In the genomic region with DNA sequence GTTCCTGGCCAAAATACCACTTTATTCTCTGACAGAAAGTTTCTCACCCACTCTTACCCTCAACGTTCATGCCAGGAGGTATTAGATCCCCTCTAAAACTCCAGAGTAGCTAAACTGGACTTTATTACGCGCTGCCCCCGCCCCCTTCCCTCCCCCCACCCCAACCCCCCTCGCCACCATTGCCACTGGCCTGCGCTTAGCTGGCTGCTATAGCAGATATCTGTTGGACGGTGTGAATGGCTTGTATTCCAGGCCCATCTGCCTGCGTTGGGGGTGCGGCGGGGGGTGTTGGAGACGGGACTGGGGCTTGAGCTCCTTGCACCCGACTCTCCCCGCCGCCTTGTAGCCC, we compare ENCODE assay signal across 8 cellular contexts. TPM values are rescaled to one million over a fixed set of nuclear protein-coding genes. Genes with fewer than 3 reads are reported as not detected.
DNase-seq lines count a peak whose midpoint lies in the region; ATAC-seq, FAIRE-seq and TF ChIP-seq lines count a peak whose summit lies in the region.

No MANE protein-coding gene starts in this region.

- peaks cover 66% of the 10 kb centered on the region for H3K4me1 ChIP-seq in HepG2 (ENCODE audit: insufficient read depth, low read length)
- peaks cover 20 to 24% of the 10 kb centered on the region in 2 donors for H3K4me1 ChIP-seq in thyroid gland

- POLR2A ChIA-PET in activated CD4-positive, alpha-beta T cell treated with anti-CD3 and anti-CD28 coated beads, Interleukin-2, amount 10 ng/mL, durations not matched to agents 7 days and 5 days (lab: Charles Lee), result interaction anchor here (0.6 kb wide), 3 partner anchors 210 to 789 kb away, joined by 3 to 8 read pairs (median 3); no protein-coding TSS in a partner anchor
- POLR2A ChIA-PET in activated naive CD8-positive, alpha-beta T cell treated with anti-CD3 and anti-CD28 coated beads, Interleukin-2, amount 10 ng/mL, durations not matched to agents 7 days and 5 days (lab: Charles Lee), result interaction anchor here (0.6 to 1.2 kb wide), 4 partner anchors 12 to 479 kb away, joined by 4 to 10 read pairs (median 6); a partner anchor contains a TSS
- POLR2A ChIA-PET in HepG2 (lab: Yijun Ruan, JAX), result interaction anchor here (0.6 to 7.6 kb wide), 40 partner anchors 9 to 640 kb away, joined by 3 to 113 read pairs (median 5); a partner anchor contains a TSS

- peak overlapping the region; percentile 20 for H2AFZ ChIP-seq in HepG2 (ENCODE audit: low read length)

- TF ChIP-seq POLR2A in HepG2 (IDR thresholded peaks at IDR 0.05; ENCODE audit: insufficient read depth in 1 of 2, low read depth in 2 of 2, low read length in 2 of 2) (no peak), thyroid gland (IDR thresholded peaks at IDR 0.05) (no peak)

- H3K4me3 Mint-ChIP-seq in activated CD4-positive, alpha-beta T cell treated with anti-CD3 and anti-CD28 coated beads, Interleukin-2, amount 10 ng/mL, durations not matched to agents 7 days and 5 days, result peak overlapping the region; percentile 90
- H3K4me3 Mint-ChIP-seq in activated naive CD8-positive, alpha-beta T cell treated with anti-CD3 and anti-CD28 coated beads, Interleukin-2, amount 10 ng/mL, durations not matched to agents 7 days and 5 days, result peak overlapping the region; percentile 95

- H3K4me3 ChIP-seq in HepG2 (replicated peaks in 1 of 3; ENCODE audit: insufficient read depth in 1 of 3, low read depth in 2 of 3, low read length in 3 of 3) (peak overlapping the region; percentile 83 to 97 (median 84)), thyroid gland (replicated peaks in 1 of 3) (peak overlapping the region; percentile 65 to 71 (median 70))

- H3K27ac ChIP-seq in HepG2 (ENCODE audit: extremely low read length, insufficient read depth, low read length) (peak overlapping the region; percentile 89), thyroid gland (peak overlapping the region; percentile 93 to 97 (median 97))

- no peak for DNase-seq in activated CD4-positive, alpha-beta T cell treated with anti-CD3 and anti-CD28 coated beads, Interleukin-2, amount 10 ng/mL, durations not matched to agents 7 days and 5 days
- no peak for DNase-seq in activated CD4-positive, alpha-beta T cell treated with anti-CD3 and anti-CD28 coated beads, Interleukin-2, amount 50 U/mL, for 4 hours
- no peak for DNase-seq in activated naive CD8-positive, alpha-beta T cell treated with anti-CD3 and anti-CD28 coated beads, Interleukin-2, amount 10 ng/mL, durations not matched to agents 7 days and 5 days
- DNase-seq in HepG2 (ENCODE audit: low spot score) (no peak), thyroid gland (no peak), NCI-H446 (lab: John Stamatoyannopoulos, UW) (no peak), CD1c-positive myeloid dendritic cell (ENCODE audit: extremely low spot score) (no peak)
- DNase-seq in activated CD4-positive, alpha-beta T cell treated with anti-CD3 and anti-CD28 coated beads for 1 hour, result no peak

- H3K27me3 Mint-ChIP-seq in activated CD4-positive, alpha-beta T cell treated with anti-CD3 and anti-CD28 coated beads, Interleukin-2, amount 10 ng/mL, durations not matched to agents 7 days and 5 days, result no peaks in the 10 kb centered on the region
- H3K27me3 Mint-ChIP-seq in activated naive CD8-positive, alpha-beta T cell treated with anti-CD3 and anti-CD28 coated beads, Interleukin-2, amount 10 ng/mL, durations not matched to agents 7 days and 5 days, result no peaks in the 10 kb centered on the region

- peaks cover 9% of the 10 kb centered on the region for H3K79me2 ChIP-seq in HepG2 (ENCODE audit: insufficient read depth, low read length)

- no peaks in the 10 kb centered on the region for H3K9me3 ChIP-seq in HepG2 (ENCODE audit: low read length)
- no peaks in the 10 kb centered on the region for H3K9me3 ChIP-seq in thyroid gland

- TF ChIP-seq EP300 in HepG2 (IDR thresholded peaks at IDR 0.05; ENCODE audit: low read depth in 2 of 2, low read length in 2 of 2) (peak in 1 of 2 experiments; percentile 1; a peak in 1 of 4 replicates), HepG2 (CRISPR knock-in tag; IDR thresholded peaks at IDR 0.05; ENCODE audit: borderline replicate concordance) (no peak)

- CTCF ChIA-PET in activated CD4-positive, alpha-beta T cell treated with anti-CD3 and anti-CD28 coated beads, Interleukin-2, amount 10 ng/mL, durations not matched to agents 7 days and 5 days (lab: Charles Lee), result interaction anchor here (2.3 kb wide), 1 partner anchor 16 kb away, joined by 6 read pairs; no protein-coding TSS in a partner anchor
- CTCF ChIA-PET in HepG2 (lab: Yijun Ruan, JAX; ENCODE audit: low intra/inter-chr PET ratio, low total read pairs), result interaction anchor here (10.9 kb wide), 1 partner anchor 74 kb away, joined by 275 read pairs; no protein-coding TSS in a partner anchor

- no TSS peak for BruUV-seq in HepG2 (replicated peaks; lab: Mats Ljungman, UMichigan)

- ATAC-seq in activated naive CD8-positive, alpha-beta T cell treated with anti-CD3 and anti-CD28 coated beads, Interleukin-2, amount 10 ng/mL, durations not matched to agents 7 days and 5 days (ENCODE audit: low read depth), result no peak
- ATAC-seq in HepG2, result no peak

- intact Hi-C loops in HepG2 (cut with micrococcal nuclease; ENCODE audit: unreplicated experiment) (loop anchor here (5.0 kb wide), 1 partner anchor 288 kb away; no protein-coding TSS in a partner anchor), thyroid gland (cut with DNase I) (no loop called here)

- peak overlapping the region; percentile 92 for H3K9ac ChIP-seq in HepG2 (ENCODE audit: insufficient read depth, low read depth, low read length)

- no peaks in the 10 kb centered on the region for H3K9me3 Mint-ChIP-seq in activated CD4-positive, alpha-beta T cell treated with anti-CD3 and anti-CD28 coated beads, Interleukin-2, amount 10 ng/mL, durations not matched to agents 7 days and 5 days
- no peaks in the 10 kb centered on the region for H3K9me3 Mint-ChIP-seq in activated naive CD8-positive, alpha-beta T cell treated with anti-CD3 and anti-CD28 coated beads, Interleukin-2, amount 10 ng/mL, durations not matched to agents 7 days and 5 days

- no peak for TF ChIP-seq CTCF in HepG2 (CRISPR knock-in tag; IDR thresholded peaks at IDR 0.05)
- no peak for TF ChIP-seq CTCF in thyroid gland (IDR thresholded peaks at IDR 0.05)

- in situ Hi-C loops in HepG2 (cut with HindIII; ENCODE audit: extremely low pct_ligation_motif_present, low pct_unique_long_range_greater_than_20kb), result loop anchor here (5.0 kb wide), 2 partner anchors 73 to 233 kb away; a partner anchor contains a TSS

- WGBS in HepG2 (ENCODE audit: low lambda C conversion rate), result 2% methylated on average over 14 of the region's 14 CpGs
- 3 to 5% methylated on average over 7 to 10 of the region's 14 CpGs for WGBS in thyroid gland, 2 donors

- H3K27me3 ChIP-seq in HepG2 (ENCODE audit: control insufficient read depth in 1 of 2, insufficient read depth in 2 of 2, low read length in 2 of 2) (no peaks in the 10 kb centered on the region; a peak in 1 of 5 replicates), thyroid gland (no peaks in the 10 kb centered on the region)

- H3K27ac Mint-ChIP-seq in activated CD4-positive, alpha-beta T cell treated with anti-CD3 and anti-CD28 coated beads, Interleukin-2, amount 10 ng/mL, durations not matched to agents 7 days and 5 days, result peak overlapping the region; percentile 96
- peak overlapping the region; percentile 96 for H3K27ac Mint-ChIP-seq in activated naive CD8-positive, alpha-beta T cell treated with anti-CD3 and anti-CD28 coated beads, Interleukin-2, amount 10 ng/mL, durations not matched to agents 7 days and 5 days

- peak overlapping the region; percentile 98 for H3K4me2 ChIP-seq in HepG2 (ENCODE audit: low read depth, low read length)

- H3K36me3 Mint-ChIP-seq in activated CD4-positive, alpha-beta T cell treated with anti-CD3 and anti-CD28 coated beads, Interleukin-2, amount 10 ng/mL, durations not matched to agents 7 days and 5 days (ENCODE audit: low read depth), result peaks cover 19% of the 10 kb centered on the region
- H3K36me3 Mint-ChIP-seq in activated naive CD8-positive, alpha-beta T cell treated with anti-CD3 and anti-CD28 coated beads, Interleukin-2, amount 10 ng/mL, durations not matched to agents 7 days and 5 days, result peaks cover 5% of the 10 kb centered on the region

- H3K36me3 ChIP-seq in HepG2 (replicated peaks in 1 of 2; ENCODE audit: control insufficient read depth in 1 of 2, insufficient read depth in 2 of 2, low read length in 2 of 2) (peaks cover 15 to 17% of the 10 kb centered on the region in 2 experiments), thyroid gland (peaks cover 6 to 13% of the 10 kb centered on the region in 2 donors)

- peaks cover 49% of the 10 kb centered on the region for H3K4me1 Mint-ChIP-seq in activated CD4-positive, alpha-beta T cell treated with anti-CD3 and anti-CD28 coated beads, Interleukin-2, amount 10 ng/mL, durations not matched to agents 7 days and 5 days
- peaks cover 32% of the 10 kb centered on the region for H3K4me1 Mint-ChIP-seq in activated naive CD8-positive, alpha-beta T cell treated with anti-CD3 and anti-CD28 coated beads, Interleukin-2, amount 10 ng/mL, durations not matched to agents 7 days and 5 days

- FAIRE-seq in HepG2 (lab: Jason Lieb, UNC), result no peak

- no peaks in the 10 kb centered on the region for H4K20me1 ChIP-seq in HepG2 (ENCODE audit: insufficient read depth, low read length)

- TF ChIP-seq RAD21 in HepG2 (CRISPR knock-in tag; IDR thresholded peaks at IDR 0.05), result no peak

RNA-seq across cellular contexts. Expression of a gene that starts 0.6 kb away (rescaled TPM):
- 10 to 100 TPM in 1 of 2 experiments, 1 to 10 TPM in 1; 8.1 to 12.7 TPM for total RNA-seq in activated CD4-positive, alpha-beta T cell treated with anti-CD3 and anti-CD28 coated beads, Interleukin-2, amount 10 ng/mL, durations not matched to agents 7 days and 5 days
- total RNA-seq in activated naive CD8-positive, alpha-beta T cell treated with anti-CD3 and anti-CD28 coated beads, Interleukin-2, amount 10 ng/mL, durations not matched to agents 7 days and 5 days, result 10 to 100 TPM; 14.2 to 19.2 TPM
- total RNA-seq in HepG2 (2016; rRNA removed; fragmentation: Illumina TruSeq; extraction: Trizol) (7.1 and 7.4 TPM in 2 replicates), thyroid gland (10 to 100 TPM; 15.3 to 48.1 (median 28.3) TPM)
- total RNA-seq in HepG2 (2016; cell fraction: cytosol; rRNA removed; fragmentation: Illumina TruSeq; extraction: Trizol; ENCODE audit: low read depth), result 6.0 and 6.1 TPM in 2 replicates
- total RNA-seq in HepG2 (2016; cell fraction: insoluble cytoplasmic fraction; rRNA removed; fragmentation: Illumina TruSeq; extraction: Trizol), result 7.7 and 8.0 TPM in 2 replicates
- 12.8 and 13.3 TPM in 2 replicates for total RNA-seq in HepG2 (2016; cell fraction: membrane; rRNA removed; fragmentation: Illumina TruSeq; extraction: Trizol)
- total RNA-seq in HepG2 (2016; cell fraction: nucleus; rRNA removed; fragmentation: Illumina TruSeq; extraction: Trizol), result 5.8 and 5.9 TPM in 2 replicates
- polyA plus RNA-seq in HepG2 (2011; rRNA removed), result 8.2 and 8.7 TPM in 2 replicates
- polyA plus RNA-seq in HepG2 (2011; cell fraction: cytosol; rRNA removed), result 3.6 and 5.0 TPM in 2 replicates
- 11.3 and 17.7 TPM in 2 replicates for polyA plus RNA-seq in HepG2 (2011; cell fraction: nucleus; rRNA removed)
- 3.9 and 4.2 TPM in 2 replicates for polyA plus RNA-seq in HepG2 (2012)
- 14.5 and 18.4 TPM in 2 replicates for polyA plus RNA-seq in HepG2 (2016; cell fraction: cytosol; fragmentation: Illumina TruSeq; extraction: Trizol; ENCODE audit: low read depth)
- polyA plus RNA-seq in HepG2 (2016; cell fraction: insoluble cytoplasmic fraction; fragmentation: Illumina TruSeq; extraction: Trizol; ENCODE audit: low read depth), result 11.7 and 13.4 TPM in 2 replicates
- polyA plus RNA-seq in HepG2 (2016; cell fraction: membrane; fragmentation: Illumina TruSeq; extraction: Trizol; ENCODE audit: low read depth), result 18.6 and 20.0 TPM in 2 replicates
- 11.0 and 11.3 TPM in 2 replicates for polyA plus RNA-seq in HepG2 (2016; cell fraction: nucleus; fragmentation: Illumina TruSeq; extraction: Trizol; ENCODE audit: insufficient read depth, low read depth)
- 10.0 and 22.9 TPM in 2 replicates for polyA minus RNA-seq in HepG2 (2011; rRNA and poly(A)+ RNA removed; ENCODE audit: low replicate concordance)
- 2.5 and 3.6 TPM in 2 replicates for polyA minus RNA-seq in HepG2 (2011; cell fraction: cytosol; rRNA and poly(A)+ RNA removed)
- polyA minus RNA-seq in HepG2 (2011; cell fraction: nucleus; rRNA and poly(A)+ RNA removed), result 6.8 and 7.2 TPM in 2 replicates

RNA-seq across cellular contexts. Expression of a gene that starts 3.9 kb away (rescaled TPM):
- 1 to 10 TPM; 1.0 to 1.1 TPM for total RNA-seq in activated CD4-positive, alpha-beta T cell treated with anti-CD3 and anti-CD28 coated beads, Interleukin-2, amount 10 ng/mL, durations not matched to agents 7 days and 5 days
- total RNA-seq in activated naive CD8-positive, alpha-beta T cell treated with anti-CD3 and anti-CD28 coated beads, Interleukin-2, amount 10 ng/mL, durations not matched to agents 7 days and 5 days, result 1 to 10 TPM in 1 of 2 experiments, under 1 TPM in 1; 0.75 to 1.4 TPM
- total RNA-seq in HepG2 (2016; rRNA removed; fragmentation: Illumina TruSeq; extraction: Trizol), result 0.44 and 0.49 TPM in 2 replicates
- 0.81 and 0.88 TPM in 2 replicates for total RNA-seq in HepG2 (2016; cell fraction: cytosol; rRNA removed; fragmentation: Illumina TruSeq; extraction: Trizol; ENCODE audit: low read depth)
- 0.39 and 0.40 TPM in 2 replicates for total RNA-seq in HepG2 (2016; cell fraction: insoluble cytoplasmic fraction; rRNA removed; fragmentation: Illumina TruSeq; extraction: Trizol)
- total RNA-seq in HepG2 (2016; cell fraction: membrane; rRNA removed; fragmentation: Illumina TruSeq; extraction: Trizol), result 0.49 and 0.62 TPM in 2 replicates
- total RNA-seq in HepG2 (2016; cell fraction: nucleus; rRNA removed; fragmentation: Illumina TruSeq; extraction: Trizol), result 0.78 and 1.1 TPM in 2 replicates
- polyA plus RNA-seq in HepG2 (2011; rRNA removed), result 0.17 and 0.24 TPM in 2 replicates
- polyA plus RNA-seq in HepG2 (2011; cell fraction: cytosol; rRNA removed), result 0.04 and 0.22 TPM in 2 replicates
- polyA plus RNA-seq in HepG2 (2011; cell fraction: nucleus; rRNA removed), result 1.2 and 1.4 TPM in 2 replicates
- 0.92 and 0.93 TPM in 2 replicates for polyA plus RNA-seq in HepG2 (2012)
- polyA plus RNA-seq in HepG2 (2016; cell fraction: cytosol; fragmentation: Illumina TruSeq; extraction: Trizol; ENCODE audit: low read depth), result 0.29 TPM in 2 replicates
- 0.53 and 0.73 TPM in 2 replicates for polyA plus RNA-seq in HepG2 (2016; cell fraction: insoluble cytoplasmic fraction; fragmentation: Illumina TruSeq; extraction: Trizol; ENCODE audit: low read depth)
- polyA plus RNA-seq in HepG2 (2016; cell fraction: membrane; fragmentation: Illumina TruSeq; extraction: Trizol; ENCODE audit: low read depth), result 0.19 and 0.22 TPM in 2 replicates
- 0.79 and 1.2 TPM in 2 replicates for polyA plus RNA-seq in HepG2 (2016; cell fraction: nucleus; fragmentation: Illumina TruSeq; extraction: Trizol; ENCODE audit: insufficient read depth, low read depth)
- polyA minus RNA-seq in HepG2 (2011; rRNA and poly(A)+ RNA removed; ENCODE audit: low replicate concordance), result 0.21 and 1.7 TPM in 2 replicates
- polyA minus RNA-seq in HepG2 (2011; cell fraction: cytosol; rRNA and poly(A)+ RNA removed), result 0.26 and 1.6 TPM in 2 replicates
- polyA minus RNA-seq in HepG2 (2011; cell fraction: nucleus; rRNA and poly(A)+ RNA removed), result 1.7 and 2.2 TPM in 2 replicates
- total RNA-seq in thyroid gland, result 1 to 10 TPM in 3 of 4 donors, under 1 TPM in 1; 0.46 to 2.3 (median 1.4) TPM

RNA-seq across cellular contexts. Expression of a gene that starts 12.1 kb away (rescaled TPM):
- 100 to 1,000 TPM; 306 to 333 TPM for total RNA-seq in activated CD4-positive, alpha-beta T cell treated with anti-CD3 and anti-CD28 coated beads, Interleukin-2, amount 10 ng/mL, durations not matched to agents 7 days and 5 days
- 100 to 1,000 TPM; 335 to 389 TPM for total RNA-seq in activated naive CD8-positive, alpha-beta T cell treated with anti-CD3 and anti-CD28 coated beads, Interleukin-2, amount 10 ng/mL, durations not matched to agents 7 days and 5 days
- 39.4 and 96.9 TPM in 2 replicates for total RNA-seq in HepG2 (2016; rRNA removed; fragmentation: Illumina TruSeq; extraction: Trizol)
- 27.1 and 29.2 TPM in 2 replicates for total RNA-seq in HepG2 (2016; cell fraction: cytosol; rRNA removed; fragmentation: Illumina TruSeq; extraction: Trizol; ENCODE audit: low read depth)
- total RNA-seq in HepG2 (2016; cell fraction: insoluble cytoplasmic fraction; rRNA removed; fragmentation: Illumina TruSeq; extraction: Trizol), result 43.1 and 100 TPM in 2 replicates
- total RNA-seq in HepG2 (2016; cell fraction: membrane; rRNA removed; fragmentation: Illumina TruSeq; extraction: Trizol), result 15.6 and 15.9 TPM in 2 replicates
- 143 and 149 TPM in 2 replicates for total RNA-seq in HepG2 (2016; cell fraction: nucleus; rRNA removed; fragmentation: Illumina TruSeq; extraction: Trizol)
- 611 and 685 TPM in 2 replicates for polyA plus RNA-seq in HepG2 (2011; rRNA removed)
- polyA plus RNA-seq in HepG2 (2011; cell fraction: cytosol; rRNA removed), result 118 and 170 TPM in 2 replicates
- polyA plus RNA-seq in HepG2 (2011; cell fraction: nucleus; rRNA removed), result 4,733 and 5,679 TPM in 2 replicates
- polyA plus RNA-seq in HepG2 (2012), result 202 and 318 TPM in 2 replicates
- polyA plus RNA-seq in HepG2 (2016; cell fraction: cytosol; fragmentation: Illumina TruSeq; extraction: Trizol; ENCODE audit: low read depth), result 12.6 and 13.8 TPM in 2 replicates
- 49.4 and 63.1 TPM in 2 replicates for polyA plus RNA-seq in HepG2 (2016; cell fraction: insoluble cytoplasmic fraction; fragmentation: Illumina TruSeq; extraction: Trizol; ENCODE audit: low read depth)
- polyA plus RNA-seq in HepG2 (2016; cell fraction: membrane; fragmentation: Illumina TruSeq; extraction: Trizol; ENCODE audit: low read depth), result 18.9 and 19.4 TPM in 2 replicates
- 559 and 594 TPM in 2 replicates for polyA plus RNA-seq in HepG2 (2016; cell fraction: nucleus; fragmentation: Illumina TruSeq; extraction: Trizol; ENCODE audit: insufficient read depth, low read depth)
- 166 and 365 TPM in 2 replicates for polyA minus RNA-seq in HepG2 (2011; rRNA and poly(A)+ RNA removed; ENCODE audit: low replicate concordance)
- 55.5 and 58.2 TPM in 2 replicates for polyA minus RNA-seq in HepG2 (2011; cell fraction: cytosol; rRNA and poly(A)+ RNA removed)
- polyA minus RNA-seq in HepG2 (2011; cell fraction: nucleus; rRNA and poly(A)+ RNA removed), result 527 and 596 TPM in 2 replicates
- total RNA-seq in thyroid gland, result 100 to 1,000 TPM in 3 of 4 donors, 10 to 100 TPM in 1; 71.6 to 128 (median 114) TPM

RNA-seq across cellular contexts. Expression of a gene that starts 23.1 kb away (rescaled TPM):
- total RNA-seq in activated CD4-positive, alpha-beta T cell treated with anti-CD3 and anti-CD28 coated beads, Interleukin-2, amount 10 ng/mL, durations not matched to agents 7 days and 5 days, result not detected
- not detected for total RNA-seq in activated naive CD8-positive, alpha-beta T cell treated with anti-CD3 and anti-CD28 coated beads, Interleukin-2, amount 10 ng/mL, durations not matched to agents 7 days and 5 days
- total RNA-seq in HepG2 (2016; rRNA removed; fragmentation: Illumina TruSeq; extraction: Trizol) (0.14 and 0.22 TPM in 2 replicates), thyroid gland (under 1 TPM in 3 of 4 donors, not detected in 1; 0.11 to 0.54 (median 0.27) TPM)
- total RNA-seq in HepG2 (2016; cell fraction: cytosol; rRNA removed; fragmentation: Illumina TruSeq; extraction: Trizol; ENCODE audit: low read depth), result 0.10 TPM in 1 of 2 replicates, not detected in the other
- 0.13 and 0.15 TPM in 2 replicates for total RNA-seq in HepG2 (2016; cell fraction: insoluble cytoplasmic fraction; rRNA removed; fragmentation: Illumina TruSeq; extraction: Trizol)
- 0.10 and 0.22 TPM in 2 replicates for total RNA-seq in HepG2 (2016; cell fraction: membrane; rRNA removed; fragmentation: Illumina TruSeq; extraction: Trizol)
- total RNA-seq in HepG2 (2016; cell fraction: nucleus; rRNA removed; fragmentation: Illumina TruSeq; extraction: Trizol), result 0.12 and 0.44 TPM in 2 replicates
- polyA plus RNA-seq in HepG2 (2011; rRNA removed), result 0.08 and 0.16 TPM in 2 replicates
- 0.15 and 0.18 TPM in 2 replicates for polyA plus RNA-seq in HepG2 (2011; cell fraction: cytosol; rRNA removed)
- 1.1 TPM in 2 replicates for polyA plus RNA-seq in HepG2 (2011; cell fraction: nucleus; rRNA removed)
- polyA plus RNA-seq in HepG2 (2012), result 0.16 and 0.54 TPM in 2 replicates
- polyA plus RNA-seq in HepG2 (2016; cell fraction: cytosol; fragmentation: Illumina TruSeq; extraction: Trizol; ENCODE audit: low read depth), result 0.05 and 0.10 TPM in 2 replicates
- polyA plus RNA-seq in HepG2 (2016; cell fraction: insoluble cytoplasmic fraction; fragmentation: Illumina TruSeq; extraction: Trizol; ENCODE audit: low read depth), result 0.22 and 0.33 TPM in 2 replicates
- polyA plus RNA-seq in HepG2 (2016; cell fraction: membrane; fragmentation: Illumina TruSeq; extraction: Trizol; ENCODE audit: low read depth), result 0.10 and 0.17 TPM in 2 replicates
- 0.42 and 0.55 TPM in 2 replicates for polyA plus RNA-seq in HepG2 (2016; cell fraction: nucleus; fragmentation: Illumina TruSeq; extraction: Trizol; ENCODE audit: insufficient read depth, low read depth)
- polyA minus RNA-seq in HepG2 (2011; rRNA and poly(A)+ RNA removed; ENCODE audit: low replicate concordance), result 0.18 TPM in 1 of 2 replicates, not detected in the other
- polyA minus RNA-seq in HepG2 (2011; cell fraction: cytosol; rRNA and poly(A)+ RNA removed), result 0.35 TPM in 1 of 2 replicates, not detected in the other
- 0.13 and 0.25 TPM in 2 replicates for polyA minus RNA-seq in HepG2 (2011; cell fraction: nucleus; rRNA and poly(A)+ RNA removed)
